Comparison of ENCODE assay signal across 1 cellular context in the genomic region with DNA sequence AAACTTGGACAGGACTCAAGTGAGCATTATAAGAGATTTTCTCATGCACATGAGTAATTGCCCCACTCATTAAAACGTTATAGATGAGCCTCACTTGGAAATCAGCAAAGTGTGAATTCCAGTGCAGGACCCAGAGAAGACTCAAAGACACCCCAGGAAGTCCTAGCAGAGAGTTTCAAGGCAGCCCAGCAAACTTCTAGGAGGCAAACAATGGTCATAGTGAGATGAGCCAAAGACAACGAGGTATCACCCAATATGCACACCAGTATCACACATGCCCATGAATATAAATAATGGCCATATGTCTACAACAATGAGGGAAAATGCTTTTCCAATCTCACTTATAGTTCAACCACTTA.
TF ChIP-seq lines count a peak whose summit lies in the region.

No MANE protein-coding gene starts in this region.

TF ChIP-seq in HEK293, 187 proteins besides CTCF, POLR2A, EP300 and RAD21 (continued from another document):
- TF ChIP-seq, protein P1, sequence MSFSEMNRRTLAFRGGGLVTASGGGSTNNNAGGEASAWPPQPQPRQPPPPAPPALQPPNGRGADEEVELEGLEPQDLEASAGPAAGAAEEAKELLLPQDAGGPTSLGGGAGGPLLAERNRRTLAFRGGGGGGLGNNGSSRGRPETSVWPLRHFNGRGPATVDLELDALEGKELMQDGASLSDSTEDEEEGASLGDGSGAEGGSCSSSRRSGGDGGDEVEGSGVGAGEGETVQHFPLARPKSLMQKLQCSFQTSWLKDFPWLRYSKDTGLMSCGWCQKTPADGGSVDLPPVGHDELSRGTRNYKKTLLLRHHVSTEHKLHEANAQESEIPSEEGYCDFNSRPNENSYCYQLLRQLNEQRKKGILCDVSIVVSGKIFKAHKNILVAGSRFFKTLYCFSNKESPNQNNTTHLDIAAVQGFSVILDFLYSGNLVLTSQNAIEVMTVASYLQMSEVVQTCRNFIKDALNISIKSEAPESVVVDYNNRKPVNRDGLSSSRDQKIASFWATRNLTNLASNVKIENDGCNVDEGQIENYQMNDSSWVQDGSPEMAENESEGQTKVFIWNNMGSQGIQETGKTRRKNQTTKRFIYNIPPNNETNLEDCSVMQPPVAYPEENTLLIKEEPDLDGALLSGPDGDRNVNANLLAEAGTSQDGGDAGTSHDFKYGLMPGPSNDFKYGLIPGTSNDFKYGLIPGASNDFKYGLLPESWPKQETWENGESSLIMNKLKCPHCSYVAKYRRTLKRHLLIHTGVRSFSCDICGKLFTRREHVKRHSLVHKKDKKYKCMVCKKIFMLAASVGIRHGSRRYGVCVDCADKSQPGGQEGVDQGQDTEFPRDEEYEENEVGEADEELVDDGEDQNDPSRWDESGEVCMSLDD (tag by site-specific recombination; IDR thresholded peaks at IDR 0.05), result no peak
- TF ChIP-seq ZNF416 (tag by site-specific recombination; IDR thresholded peaks at IDR 0.05) (no peak), SALL2 (tag by site-specific recombination; IDR thresholded peaks at IDR 0.05; ENCODE audit: borderline replicate concordance) (no peak), ZNF629 (tag by site-specific recombination; IDR thresholded peaks at IDR 0.05) (0 out of 2 replicates have a peak, but pooled peaks have one; percentile 47), ZNF558 (tag by site-specific recombination; IDR thresholded peaks at IDR 0.05) (peak; percentile 27; the same call in 1 of the 2 replicates), ZNF335 (tag by site-specific recombination; conservative IDR thresholded peaks at IDR 0.05) (0 out of 2 replicates have a peak, but pooled peaks have one; percentile 5), ZNF324 (tag by site-specific recombination; IDR thresholded peaks at IDR 0.05) (no peak)
TF ChIP-seq in HEK293: peak in this region for 4.
